13 cellular contexts compared by ENCODE assay signal in the genomic region with DNA sequence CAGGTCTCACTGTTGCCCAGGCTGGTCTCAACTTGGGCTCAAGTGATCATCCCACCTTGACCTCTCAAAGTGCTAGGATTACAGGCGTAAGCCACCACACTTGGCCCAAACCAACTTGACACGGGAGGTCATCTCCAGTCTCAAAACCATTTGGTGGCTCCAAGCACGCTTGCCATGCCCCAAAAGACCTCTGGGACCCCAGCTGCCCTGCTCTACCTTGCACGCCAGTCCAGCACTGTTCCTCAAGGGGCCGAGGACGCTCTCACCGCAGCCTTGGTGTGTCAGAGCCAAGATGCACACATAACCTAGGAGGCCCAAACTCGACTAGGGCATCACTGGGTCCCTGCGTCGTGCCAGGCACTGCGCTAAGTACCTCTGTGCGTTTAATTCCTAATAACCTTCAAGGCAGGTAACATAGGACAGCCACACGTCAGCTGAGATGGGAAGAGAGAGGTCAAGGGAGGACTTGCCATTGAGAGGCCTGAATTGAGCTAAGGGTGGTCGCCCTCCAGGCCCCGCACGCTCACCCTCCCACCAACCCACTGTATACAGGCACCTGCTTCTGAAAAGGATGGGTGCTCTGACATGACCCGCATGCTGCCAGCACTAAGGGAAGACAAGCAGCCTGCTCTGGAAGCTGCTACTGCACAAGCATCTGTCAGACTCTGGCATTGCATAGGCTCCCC. TPM values are rescaled to one million over a fixed set of nuclear protein-coding genes. Genes with fewer than 3 reads are reported as not detected.
DNase-seq lines count a peak whose midpoint lies in the region; ATAC-seq and FAIRE-seq lines count a peak whose summit lies in the region.
"Had no signal": no experiment of that assay in that cellular context is flagged by ENCODE, and none has a peak within 500 bp of the region (broad histone marks: within the 10 kb centered on the region; RNA-seq: fewer than 3 reads in every experiment).

No MANE protein-coding gene starts in this region.

- peaks cover 0 to 8% of the 10 kb centered on the region in 2 donors for H3K4me1 ChIP-seq in small intestine (ENCODE audit: control insufficient read depth in 2 of 2, insufficient read depth in 1 of 2, low read depth in 1 of 2, low read length in 1 of 2)
- H3K4me1 ChIP-seq: uterus had no signal

- no peaks in the 10 kb centered on the region for H3K27me3 ChIP-seq in small intestine (ENCODE audit: control insufficient read depth in 2 of 2, insufficient read depth in 2 of 2, low read length in 2 of 2)
- H3K27me3 ChIP-seq: uterus had no signal

- peak overlapping the region; percentile 42 for H3K27ac Mint-ChIP-seq in activated naive CD4-positive, alpha-beta T cell treated with anti-CD3 and anti-CD28 coated beads, Interleukin-2, amount 10 ng/mL, durations not matched to agents 7 days and 5 days
- no peak overlapping the region for H3K27ac Mint-ChIP-seq in activated naive CD4-positive, alpha-beta T cell treated with anti-CD3 and anti-CD28 coated beads for 36 hours
- H3K27ac Mint-ChIP-seq in activated naive CD8-positive, alpha-beta T cell treated with anti-CD3 and anti-CD28 coated beads, Interleukin-2, amount 10 ng/mL, durations not matched to agents 7 days and 5 days = peak overlapping the region; percentile 15

- no peak overlapping the region for H3K4me3 ChIP-seq in small intestine (ENCODE audit: low read depth in 1 of 2, low read length in 2 of 2)
- H3K4me3 ChIP-seq: HAP-1, mucosa of descending colon, uterus had no signal

- CTCF ChIA-PET in activated naive CD4-positive, alpha-beta T cell treated with anti-CD3 and anti-CD28 coated beads, Interleukin-2, amount 10 ng/mL, durations not matched to agents 7 days and 5 days (lab: Charles Lee) = interaction anchor here (1.2 kb wide), 1 partner anchor 11 kb away, joined by 5 read pairs; no protein-coding TSS in a partner anchor
- CTCF ChIA-PET in activated naive CD4-positive, alpha-beta T cell treated with anti-CD3 and anti-CD28 coated beads for 36 hours (lab: Charles Lee) = interaction anchor here (2.1 kb wide), 1 partner anchor 11 kb away, joined by 9 read pairs; no protein-coding TSS in a partner anchor

- no peak for ATAC-seq in activated naive CD8-positive, alpha-beta T cell treated with anti-CD3 and anti-CD28 coated beads, Interleukin-2, amount 10 ng/mL, durations not matched to agents 7 days and 5 days (ENCODE audit: low read depth)
- no peak for ATAC-seq in HG02970 (IDR thresholded peaks at IDR 0.05; ENCODE audit: low FRiP score, unreplicated experiment)
- ATAC-seq: sciatic nerve had no signal

- peak overlapping the region; percentile 32 to 69 for H3K27ac ChIP-seq in small intestine (ENCODE audit: low read depth in 1 of 2, low read length in 1 of 2)
- H3K27ac ChIP-seq: uterus had no signal

- no peak for FAIRE-seq in small intestine (lab: Jason Lieb, UNC)
- FAIRE-seq in HTR-8/SVneo (lab: Jason Lieb, UNC) = no peak
- FAIRE-seq: endothelial cell of umbilical vein had no signal

- H3K4me1 Mint-ChIP-seq in activated naive CD4-positive, alpha-beta T cell treated with anti-CD3 and anti-CD28 coated beads, Interleukin-2, amount 10 ng/mL, durations not matched to agents 7 days and 5 days = peaks cover 9% of the 10 kb centered on the region
- peaks cover 4% of the 10 kb centered on the region for H3K4me1 Mint-ChIP-seq in activated naive CD4-positive, alpha-beta T cell treated with anti-CD3 and anti-CD28 coated beads for 36 hours (ENCODE audit: low read depth)
- H3K4me1 Mint-ChIP-seq in activated naive CD8-positive, alpha-beta T cell treated with anti-CD3 and anti-CD28 coated beads, Interleukin-2, amount 10 ng/mL, durations not matched to agents 7 days and 5 days = peaks cover 5% of the 10 kb centered on the region

- intact Hi-C loops in activated naive CD4-positive, alpha-beta T cell treated with anti-CD3 and anti-CD28 coated beads for 36 hours (cut with micrococcal nuclease) = no loop called here

- WGBS in small intestine, 3 donors = 60 to 83% (median 62%) methylated on average over 17 of the region's 17 CpGs

- H3K4me3 Mint-ChIP-seq in activated naive CD4-positive, alpha-beta T cell treated with anti-CD3 and anti-CD28 coated beads, Interleukin-2, amount 10 ng/mL, durations not matched to agents 7 days and 5 days = no peak overlapping the region
- H3K4me3 Mint-ChIP-seq in activated naive CD4-positive, alpha-beta T cell treated with anti-CD3 and anti-CD28 coated beads for 36 hours = no peak overlapping the region
- no peak overlapping the region for H3K4me3 Mint-ChIP-seq in activated naive CD8-positive, alpha-beta T cell treated with anti-CD3 and anti-CD28 coated beads, Interleukin-2, amount 10 ng/mL, durations not matched to agents 7 days and 5 days
- H3K4me3 Mint-ChIP-seq: B cell had no signal

- no peak for DNase-seq in activated naive CD4-positive, alpha-beta T cell treated with anti-CD3 and anti-CD28 coated beads, Interleukin-2, amount 10 ng/mL, durations not matched to agents 7 days and 5 days
- DNase-seq in activated naive CD4-positive, alpha-beta T cell treated with anti-CD3 and anti-CD28 coated beads for 36 hours = no peak
- no peak for DNase-seq in activated naive CD8-positive, alpha-beta T cell treated with anti-CD3 and anti-CD28 coated beads, Interleukin-2, amount 10 ng/mL, durations not matched to agents 7 days and 5 days
- DNase-seq in small intestine (no peak), HTR-8/SVneo (ENCODE audit: insufficient read length, low spot score) (no peak)
- DNase-seq: SHP77 treated with DMSO at 0.1 percent for 48 hours, uterus had no signal

- POLR2A ChIA-PET in activated naive CD8-positive, alpha-beta T cell treated with anti-CD3 and anti-CD28 coated beads, Interleukin-2, amount 10 ng/mL, durations not matched to agents 7 days and 5 days (lab: Charles Lee) = no interaction called here

- H3K9me3 ChIP-seq in small intestine (ENCODE audit: control insufficient read depth, low read depth) = no peaks in the 10 kb centered on the region
- H3K9me3 ChIP-seq: HAP-1, mucosa of descending colon, uterus had no signal

- peaks cover 25% of the 10 kb centered on the region for H3K27me3 Mint-ChIP-seq in activated naive CD4-positive, alpha-beta T cell treated with anti-CD3 and anti-CD28 coated beads, Interleukin-2, amount 10 ng/mL, durations not matched to agents 7 days and 5 days
- peaks cover 18% of the 10 kb centered on the region for H3K27me3 Mint-ChIP-seq in activated naive CD4-positive, alpha-beta T cell treated with anti-CD3 and anti-CD28 coated beads for 36 hours (ENCODE audit: low read depth)
- H3K27me3 Mint-ChIP-seq in activated naive CD8-positive, alpha-beta T cell treated with anti-CD3 and anti-CD28 coated beads, Interleukin-2, amount 10 ng/mL, durations not matched to agents 7 days and 5 days = peaks cover 6% of the 10 kb centered on the region

- peaks cover 39% of the 10 kb centered on the region for H3K36me3 Mint-ChIP-seq in activated naive CD4-positive, alpha-beta T cell treated with anti-CD3 and anti-CD28 coated beads, Interleukin-2, amount 10 ng/mL, durations not matched to agents 7 days and 5 days
- H3K36me3 Mint-ChIP-seq in activated naive CD4-positive, alpha-beta T cell treated with anti-CD3 and anti-CD28 coated beads for 36 hours (ENCODE audit: low read depth) = peaks cover 33% of the 10 kb centered on the region
- H3K36me3 Mint-ChIP-seq in activated naive CD8-positive, alpha-beta T cell treated with anti-CD3 and anti-CD28 coated beads, Interleukin-2, amount 10 ng/mL, durations not matched to agents 7 days and 5 days = peaks cover 23% of the 10 kb centered on the region

- peaks cover 29 to 31% of the 10 kb centered on the region in 2 donors for H3K36me3 ChIP-seq in small intestine (ENCODE audit: control insufficient read depth in 2 of 2, insufficient read depth in 2 of 2, low read length in 2 of 2)
- H3K36me3 ChIP-seq: uterus had no signal

- no peaks in the 10 kb centered on the region for H3K9me3 Mint-ChIP-seq in activated naive CD4-positive, alpha-beta T cell treated with anti-CD3 and anti-CD28 coated beads, Interleukin-2, amount 10 ng/mL, durations not matched to agents 7 days and 5 days
- no peaks in the 10 kb centered on the region for H3K9me3 Mint-ChIP-seq in activated naive CD4-positive, alpha-beta T cell treated with anti-CD3 and anti-CD28 coated beads for 36 hours
- no peaks in the 10 kb centered on the region for H3K9me3 Mint-ChIP-seq in activated naive CD8-positive, alpha-beta T cell treated with anti-CD3 and anti-CD28 coated beads, Interleukin-2, amount 10 ng/mL, durations not matched to agents 7 days and 5 days

RNA-seq across cellular contexts. Expression of a gene that starts 4.6 kb away (rescaled TPM):
- total RNA-seq in activated naive CD4-positive, alpha-beta T cell treated with anti-CD3 and anti-CD28 coated beads for 36 hours = under 1 TPM; 0.12 to 0.26 TPM
- 1 to 10 TPM; 8.1 to 9.3 TPM for total RNA-seq in activated naive CD8-positive, alpha-beta T cell treated with anti-CD3 and anti-CD28 coated beads, Interleukin-2, amount 10 ng/mL, durations not matched to agents 7 days and 5 days
- polyA plus RNA-seq in small intestine = 10 to 100 TPM; 26.2 to 49.0 (median 31.8) TPM
- total RNA-seq: B cell had no signal

RNA-seq across cellular contexts. Expression of a gene that starts 13.6 kb away (rescaled TPM):
- total RNA-seq in activated naive CD4-positive, alpha-beta T cell treated with anti-CD3 and anti-CD28 coated beads for 36 hours = not detected
- total RNA-seq in activated naive CD8-positive, alpha-beta T cell treated with anti-CD3 and anti-CD28 coated beads, Interleukin-2, amount 10 ng/mL, durations not matched to agents 7 days and 5 days = 1 to 10 TPM in 1 of 2 experiments, under 1 TPM in 1; 0.80 to 1.1 TPM
- 1 to 10 TPM; 3.7 to 4.1 (median 4.0) TPM for polyA plus RNA-seq in small intestine

RNA-seq across cellular contexts. Expression of a gene that starts 33.8 kb away (rescaled TPM):
- 100 to 1,000 TPM; 274 to 303 TPM for total RNA-seq in activated naive CD4-positive, alpha-beta T cell treated with anti-CD3 and anti-CD28 coated beads for 36 hours
- total RNA-seq in activated naive CD8-positive, alpha-beta T cell treated with anti-CD3 and anti-CD28 coated beads, Interleukin-2, amount 10 ng/mL, durations not matched to agents 7 days and 5 days = 100 to 1,000 TPM; 284 to 302 TPM
- polyA plus RNA-seq in small intestine = 100 to 1,000 TPM; 145 to 191 (median 181) TPM

RNA-seq across cellular contexts. Expression of a gene that starts 34.1 kb away (rescaled TPM):
- total RNA-seq in activated naive CD4-positive, alpha-beta T cell treated with anti-CD3 and anti-CD28 coated beads for 36 hours = 10 to 100 TPM; 17.6 to 20.5 TPM
- total RNA-seq in activated naive CD8-positive, alpha-beta T cell treated with anti-CD3 and anti-CD28 coated beads, Interleukin-2, amount 10 ng/mL, durations not matched to agents 7 days and 5 days = 10 to 100 TPM; 27.5 to 30.1 TPM
- 10 to 100 TPM; 13.6 to 43.1 (median 14.6) TPM for polyA plus RNA-seq in small intestine

Comparison
In these comparisons a context has a peak if more than half of its experiments do, and no peak if none do; other contexts are left out.
1. RNA of a gene that starts 4.6 kb away (total RNA-seq): 8.1 to 9.3 TPM in activated naive CD8-positive, alpha-beta T cell treated with anti-CD3 and anti-CD28 coated beads, Interleukin-2, amount 10 ng/mL, durations not matched to agents 7 days and 5 days; 0.12 to 0.26 TPM in activated naive CD4-positive, alpha-beta T cell treated with anti-CD3 and anti-CD28 coated beads for 36 hours; every median in the first group is over 4 times any median in the second.